Comparison of ENCODE assay signal across 33 cellular contexts in the genomic region with DNA sequence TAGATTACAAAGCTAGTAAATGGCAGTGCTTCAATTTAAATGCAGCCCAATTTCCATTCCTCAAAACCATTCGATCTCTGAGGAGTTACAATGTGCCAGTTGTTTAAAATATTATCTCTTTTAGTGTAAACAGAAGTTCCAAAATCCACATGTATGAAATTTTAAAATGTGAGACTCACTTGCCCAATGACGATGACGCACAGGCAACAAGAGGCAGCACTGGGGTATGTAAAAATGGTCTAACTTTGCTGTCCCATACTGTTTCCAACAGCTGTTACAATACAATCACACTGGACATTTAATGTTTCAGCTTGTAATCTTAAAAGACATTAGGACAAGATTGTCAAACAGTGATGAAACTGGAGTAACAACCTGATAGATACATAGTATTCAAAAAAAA.
"Had no signal": no experiment of that assay in that cellular context is flagged by ENCODE, and none has a peak within 500 bp of the region (broad histone marks: within the 10 kb centered on the region; RNA-seq: fewer than 3 reads in every experiment).

No MANE protein-coding gene starts in this region.

- H3K36me3 ChIP-seq: cardiac muscle cell had no signal

- H3K27me3 ChIP-seq: ascending aorta, cardiac muscle cell, MG63, Peyer's patch had no signal

- ATAC-seq: Right ventricle myocardium inferior had no signal

- H3K4me3 ChIP-seq: ascending aorta, cardiac muscle cell, MG63, Peyer's patch had no signal

- H3K27ac Mint-ChIP-seq: activated CD4-positive, alpha-beta memory T cell treated with anti-CD3 and anti-CD28 coated beads, Interleukin-2, amount 10 ng/mL, durations not matched to agents 7 days and 5 days; activated naive CD8-positive, alpha-beta T cell treated with anti-CD3 and anti-CD28 coated beads for 36 hours had no signal

- H3K4me3 Mint-ChIP-seq: activated CD4-positive, alpha-beta memory T cell treated with anti-CD3 and anti-CD28 coated beads, Interleukin-2, amount 10 ng/mL, durations not matched to agents 7 days and 5 days; central memory CD8-positive, alpha-beta T cell had no signal

- H3K9me3 ChIP-seq: ascending aorta, MG63, Peyer's patch had no signal

- DNase-seq: activated CD4-positive, alpha-beta memory T cell treated with anti-CD3 and anti-CD28 coated beads, Interleukin-2, amount 10 ng/mL, durations not matched to agents 7 days and 5 days; activated CD4-positive, alpha-beta T cell treated with anti-CD3 and anti-CD28 coated beads for 1 hour; activated CD4-positive, alpha-beta T cell treated with anti-CD3 and anti-CD28 coated beads for 48 hours; activated CD4-positive, CD25-positive, alpha-beta regulatory T cell; activated CD8-positive, alpha-beta memory T cell treated with anti-CD3 and anti-CD28 coated beads, Interleukin-2, amount 50 U/mL, for 48 hours; activated effector memory CD4-positive, alpha-beta T cell treated with Interleukin-2 at 50 U/mL for 16 hours; activated naive CD4-positive, alpha-beta T cell treated with anti-CD3 and anti-CD28 coated beads, Interleukin-2, amount 50 U/mL, for 16 hours; activated naive CD8-positive, alpha-beta T cell treated with anti-CD3 and anti-CD28 coated beads for 36 hours; activated T-cell treated with anti-CD3 and anti-CD28 coated beads, Interleukin-2, amount 50 U/mL, for 48 hours; amygdala; Karpas-422; KBM-7; MG63; NCI-H1048; NCI-H1105 treated with DMSO at 0.1 percent for 48 hours; NCI-H1436; NCI-H1694; NCI-H1930; NCI-H2081 treated with DMSO at 0.1 percent for 48 hours; NCI-H345; NCI-H524 treated with DMSO at 0.1 percent for 48 hours; Peyer's patch; SIG-M5; SW 1271; T-helper 1 cell; T-helper 2 cell; T-helper 9 cell had no signal

- H3K27ac ChIP-seq: ascending aorta, cardiac muscle cell, Peyer's patch, RWPE1, VCaP had no signal

- H3K9me3 Mint-ChIP-seq: activated CD4-positive, alpha-beta memory T cell treated with anti-CD3 and anti-CD28 coated beads, Interleukin-2, amount 10 ng/mL, durations not matched to agents 7 days and 5 days; activated naive CD8-positive, alpha-beta T cell treated with anti-CD3 and anti-CD28 coated beads for 36 hours; central memory CD8-positive, alpha-beta T cell had no signal

- H3K27me3 Mint-ChIP-seq: activated CD4-positive, alpha-beta memory T cell treated with anti-CD3 and anti-CD28 coated beads, Interleukin-2, amount 10 ng/mL, durations not matched to agents 7 days and 5 days; activated naive CD8-positive, alpha-beta T cell treated with anti-CD3 and anti-CD28 coated beads for 36 hours; central memory CD8-positive, alpha-beta T cell had no signal
